ENCODE assay signal across 22 cellular contexts in genomic region chr2:178891959-178892485, GRCh38.
DNase-seq lines count a peak whose midpoint lies in the region; ATAC-seq and TF ChIP-seq lines count a peak whose summit lies in the region.
"Had no signal": no experiment of that assay in that cellular context is flagged by ENCODE, and none has a peak within 500 bp of the region (broad histone marks: within the 10 kb centered on the region; RNA-seq: fewer than 3 reads in every experiment).

No MANE protein-coding gene starts in this region.

- H3K4me3 Mint-ChIP-seq in activated naive CD4-positive, alpha-beta T cell treated with anti-CD3 and anti-CD28 coated beads, Interleukin-2, amount 10 ng/mL, durations not matched to agents 7 days and 5 days = no peak overlapping the region
- H3K4me3 Mint-ChIP-seq: activated CD8-positive, alpha-beta memory T cell treated with anti-CD3 and anti-CD28 coated beads, Interleukin-2, amount 10 ng/mL, durations not matched to agents 7 days and 5 days; activated T-cell treated with anti-CD3 and anti-CD28 coated beads, Interleukin-2, amount 50 U/mL, for 4 hours; CD4-positive, alpha-beta memory T cell; nephron progenitor cell; T-helper 17 cell had no signal

- in situ Hi-C loops in gastrocnemius medialis (cut with MboI; ENCODE audit: low sequenced_read_pairs in 4 of 4) = no loop called here

- peaks cover 65% of the 10 kb centered on the region for H3K4me1 ChIP-seq in left ventricle myocardium inferior
- H3K4me1 ChIP-seq in gastrocnemius medialis = peaks cover 65 to 76% of the 10 kb centered on the region in 2 donors
- H3K4me1 ChIP-seq: pancreas, thyroid gland, vagina had no signal

- no peaks in the 10 kb centered on the region for H3K9me3 Mint-ChIP-seq in activated naive CD4-positive, alpha-beta T cell treated with anti-CD3 and anti-CD28 coated beads, Interleukin-2, amount 10 ng/mL, durations not matched to agents 7 days and 5 days
- H3K9me3 Mint-ChIP-seq: activated T-cell treated with anti-CD3 and anti-CD28 coated beads, Interleukin-2, amount 50 U/mL, for 4 hours; CD4-positive, alpha-beta memory T cell; nephron progenitor cell had no signal

- TF ChIP-seq POLR2A in gastrocnemius medialis (IDR thresholded peaks at IDR 0.05) = no peak

- peak overlapping the region; percentile 4 for H3K27ac Mint-ChIP-seq in activated naive CD4-positive, alpha-beta T cell treated with anti-CD3 and anti-CD28 coated beads, Interleukin-2, amount 10 ng/mL, durations not matched to agents 7 days and 5 days
- H3K27ac Mint-ChIP-seq: activated CD8-positive, alpha-beta memory T cell treated with anti-CD3 and anti-CD28 coated beads, Interleukin-2, amount 10 ng/mL, durations not matched to agents 7 days and 5 days; CD4-positive, alpha-beta memory T cell; nephron progenitor cell; T-helper 17 cell had no signal

- H3K27me3 ChIP-seq in left ventricle myocardium inferior (ENCODE audit: low read depth) = no peaks in the 10 kb centered on the region
- H3K27me3 ChIP-seq in gastrocnemius medialis = no peaks in the 10 kb centered on the region
- H3K27me3 ChIP-seq: esophagus muscularis mucosa, hepatocyte, pancreas, thyroid gland, vagina had no signal

- H3K4me1 Mint-ChIP-seq in activated naive CD4-positive, alpha-beta T cell treated with anti-CD3 and anti-CD28 coated beads, Interleukin-2, amount 10 ng/mL, durations not matched to agents 7 days and 5 days = no peaks in the 10 kb centered on the region

- H3K36me3 Mint-ChIP-seq in activated naive CD4-positive, alpha-beta T cell treated with anti-CD3 and anti-CD28 coated beads, Interleukin-2, amount 10 ng/mL, durations not matched to agents 7 days and 5 days = no peaks in the 10 kb centered on the region
- H3K36me3 Mint-ChIP-seq: activated CD8-positive, alpha-beta memory T cell treated with anti-CD3 and anti-CD28 coated beads, Interleukin-2, amount 10 ng/mL, durations not matched to agents 7 days and 5 days; CD4-positive, alpha-beta memory T cell had no signal

- H3K4me3 ChIP-seq in coronary artery (no peak overlapping the region), left ventricle myocardium inferior (no peak overlapping the region), gastrocnemius medialis (peak overlapping the region in 1 of 4 donors; percentile 1)
- H3K4me3 ChIP-seq: esophagus muscularis mucosa, hepatocyte, lung, mucosa of descending colon, pancreas, thyroid gland, vagina had no signal

- no peak for TF ChIP-seq CTCF in coronary artery (IDR thresholded peaks at IDR 0.05)
- TF ChIP-seq CTCF in left ventricle myocardium inferior (IDR thresholded peaks at IDR 0.05; ENCODE audit: borderline replicate concordance) = no peak
- no peak for TF ChIP-seq CTCF in gastrocnemius medialis (IDR thresholded peaks at IDR 0.05 in 4 of 5, conservative IDR thresholded peaks at IDR 0.05 in 1 of 5)

- H3K9me3 ChIP-seq in left ventricle myocardium inferior (replicated peaks) (no peaks in the 10 kb centered on the region), gastrocnemius medialis (no peaks in the 10 kb centered on the region)
- H3K9me3 ChIP-seq: esophagus muscularis mucosa, mucosa of descending colon, pancreas, thyroid gland, vagina had no signal

- no peaks in the 10 kb centered on the region for H3K27me3 Mint-ChIP-seq in activated naive CD4-positive, alpha-beta T cell treated with anti-CD3 and anti-CD28 coated beads, Interleukin-2, amount 10 ng/mL, durations not matched to agents 7 days and 5 days
- H3K27me3 Mint-ChIP-seq: CD4-positive, alpha-beta memory T cell had no signal

- peak overlapping the region; percentile 38 to 43 for H3K27ac ChIP-seq in coronary artery
- H3K27ac ChIP-seq in left ventricle myocardium inferior (replicated peaks) = peak overlapping the region; percentile 71
- H3K27ac ChIP-seq in gastrocnemius medialis = peak overlapping the region; percentile 55 to 84 (median 80)
- H3K27ac ChIP-seq: esophagus muscularis mucosa, hepatocyte, HL-60, pancreas, thyroid gland, vagina had no signal

- CTCF ChIA-PET in activated naive CD4-positive, alpha-beta T cell treated with anti-CD3 and anti-CD28 coated beads, Interleukin-2, amount 10 ng/mL, durations not matched to agents 7 days and 5 days (lab: Charles Lee) = interaction anchor here (1.0 to 4.8 kb wide), 12 partner anchors 13 to 327 kb away, joined by 3 to 53 read pairs (median 6); no protein-coding TSS in a partner anchor

- ATAC-seq in gastrocnemius medialis (peak; percentile 40 to 55), HG02610 (IDR thresholded peaks at IDR 0.05; ENCODE audit: unreplicated experiment) (no peak)
- no peak for ATAC-seq in stimulated activated naive CD8-positive, alpha-beta T cell treated with anti-CD3 and anti-CD28 coated beads, Interleukin-15, Interleukin-2, amounts not matched to agents 100 U/mL and 50 U/mL, for 24 hours

- H3K36me3 ChIP-seq in left ventricle myocardium inferior (no peaks in the 10 kb centered on the region), gastrocnemius medialis (no peaks in the 10 kb centered on the region)
- H3K36me3 ChIP-seq: esophagus muscularis mucosa, pancreas, thyroid gland, vagina had no signal

- intact Hi-C loops in left ventricle myocardium inferior (cut with micrococcal nuclease) (no loop called here), gastrocnemius medialis (cut with DNase I; ENCODE audit: low total_unique reads) (loop anchor here (1.0 to 2.0 kb wide), 2 partner anchors 22 to 85 kb away; partner anchors contain the start of gene TTN)

- DNase-seq in activated naive CD4-positive, alpha-beta T cell treated with anti-CD3 and anti-CD28 coated beads, Interleukin-2, amount 10 ng/mL, durations not matched to agents 7 days and 5 days = no peak
- DNase-seq in activated naive CD4-positive, alpha-beta T cell treated with Interleukin-2 at 50 U/mL for 16 hours = no peak
- DNase-seq in coronary artery (ENCODE audit: low spot score) (no peak), left ventricle myocardium inferior (no peak), gastrocnemius medialis (no peak), NK-92 (lab: John Stamatoyannopoulos, UW; ENCODE audit: unreplicated experiment) (no peak)
- no peak for DNase-seq in stimulated activated naive CD8-positive, alpha-beta T cell treated with anti-CD3 and anti-CD28 coated beads, Interleukin-15, Interleukin-2, amounts not matched to agents 100 U/mL and 50 U/mL, for 24 hours
- DNase-seq: GOT3 had no signal

Comparison
In these comparisons a context has a peak if more than half of its experiments do, and no peak if none do; other contexts are left out.
1. ATAC-seq: peak in gastrocnemius medialis (2 of 2); none in HG02610 (single experiment) and stimulated activated naive CD8-positive, alpha-beta T cell treated with anti-CD3 and anti-CD28 coated beads, Interleukin-15, Interleukin-2, amounts not matched to agents 100 U/mL and 50 U/mL, for 24 hours (single experiment).
2. Peak in every context shown above with its lines, with median percentiles within 50 percentile points of each other: H3K27ac ChIP-seq.